In genomic region chr5:2300421-2300820, GRCh38 we compare ENCODE assay signal across 27 cellular contexts.
"Had no signal": no experiment of that assay in that cellular context is flagged by ENCODE, and none has a peak within 500 bp of the region (broad histone marks: within the 10 kb centered on the region; RNA-seq: fewer than 3 reads in every experiment).

No MANE protein-coding gene starts in this region.

- DNase-seq: head of caudate nucleus; hypothalamus; immature natural killer cell; kidney; left ventricle myocardium inferior; midbrain; mucosa of descending colon; naive thymus-derived CD4-positive, alpha-beta T cell; occipital lobe; ovary; retina; right cardiac atrium; small intestine; spleen; stimulated activated CD4-positive, alpha-beta T cell treated with anti-CD3 and anti-CD28 coated beads, Interleukin-4, amount 100 ng/mL, for 24 hours; stimulated activated naive CD4-positive, alpha-beta T cell; stomach; trophoblast cell; upper lobe of right lung had no signal

- H3K27ac ChIP-seq: left ventricle myocardium inferior, neutrophil, ovary, prostate gland, spleen, stomach, thoracic aorta, tibial artery, upper lobe of right lung had no signal

- H3K4me3 ChIP-seq: left ventricle myocardium inferior, lung, mucosa of descending colon, ovary, prostate gland, spleen, stomach, thoracic aorta, tibial artery, upper lobe of right lung had no signal

- H3K36me3 Mint-ChIP-seq: immature natural killer cell; naive thymus-derived CD4-positive, alpha-beta T cell; natural killer cell treated with Interleukin-12 subunit alpha and Interleukin-12 subunit beta and Interleukin-15 and Interleukin-18, amount 100 ng/mL, for 72 hours; stimulated activated effector memory CD8-positive, alpha-beta T cell treated with anti-CD3 and anti-CD28 coated beads, Interleukin-12 subunit alpha, Interleukin-12 subunit beta, amount 100 ng/mL, for 72 hours had no signal

- H3K4me1 Mint-ChIP-seq: immature natural killer cell; naive thymus-derived CD4-positive, alpha-beta T cell; stimulated activated effector memory CD8-positive, alpha-beta T cell treated with anti-CD3 and anti-CD28 coated beads, Interleukin-12 subunit alpha, Interleukin-12 subunit beta, amount 100 ng/mL, for 72 hours had no signal

- H3K9me3 ChIP-seq: left ventricle myocardium inferior, mucosa of descending colon, neutrophil, ovary, prostate gland, spleen, stomach, thoracic aorta, tibial artery, upper lobe of right lung had no signal

- H3K9me3 Mint-ChIP-seq: immature natural killer cell; natural killer cell treated with Interleukin-12 subunit alpha and Interleukin-12 subunit beta and Interleukin-15 and Interleukin-18, amount 100 ng/mL, for 72 hours; stimulated activated effector memory CD8-positive, alpha-beta T cell treated with anti-CD3 and anti-CD28 coated beads, Interleukin-12 subunit alpha, Interleukin-12 subunit beta, amount 100 ng/mL, for 72 hours had no signal

- ATAC-seq: mucosa of descending colon; naive thymus-derived CD4-positive, alpha-beta T cell; right cardiac atrium; sciatic nerve; stimulated activated effector memory CD8-positive, alpha-beta T cell treated with anti-CD3 and anti-CD28 coated beads, Interleukin-12 subunit alpha, Interleukin-12 subunit beta, amount 100 ng/mL, for 72 hours; upper lobe of right lung had no signal

- H3K4me1 ChIP-seq: prostate gland, spleen, stomach, tibial artery, upper lobe of right lung had no signal

- H3K27ac Mint-ChIP-seq: immature natural killer cell; naive thymus-derived CD4-positive, alpha-beta T cell; natural killer cell treated with Interleukin-12 subunit alpha and Interleukin-12 subunit beta and Interleukin-15 and Interleukin-18, amount 100 ng/mL, for 72 hours; stimulated activated effector memory CD8-positive, alpha-beta T cell treated with anti-CD3 and anti-CD28 coated beads, Interleukin-12 subunit alpha, Interleukin-12 subunit beta, amount 100 ng/mL, for 72 hours had no signal

- H3K36me3 ChIP-seq: left ventricle myocardium inferior, neutrophil, ovary, prostate gland, spleen, stomach, thoracic aorta, tibial artery, upper lobe of right lung had no signal

- H3K4me3 Mint-ChIP-seq: immature natural killer cell; naive thymus-derived CD4-positive, alpha-beta T cell; natural killer cell treated with Interleukin-12 subunit alpha and Interleukin-12 subunit beta and Interleukin-15 and Interleukin-18, amount 100 ng/mL, for 72 hours; stimulated activated effector memory CD8-positive, alpha-beta T cell treated with anti-CD3 and anti-CD28 coated beads, Interleukin-12 subunit alpha, Interleukin-12 subunit beta, amount 100 ng/mL, for 72 hours had no signal

- H3K27me3 ChIP-seq: neutrophil, ovary, upper lobe of right lung had no signal
